Comparison of ENCODE assay signal across 18 cellular contexts in the genomic region with DNA sequence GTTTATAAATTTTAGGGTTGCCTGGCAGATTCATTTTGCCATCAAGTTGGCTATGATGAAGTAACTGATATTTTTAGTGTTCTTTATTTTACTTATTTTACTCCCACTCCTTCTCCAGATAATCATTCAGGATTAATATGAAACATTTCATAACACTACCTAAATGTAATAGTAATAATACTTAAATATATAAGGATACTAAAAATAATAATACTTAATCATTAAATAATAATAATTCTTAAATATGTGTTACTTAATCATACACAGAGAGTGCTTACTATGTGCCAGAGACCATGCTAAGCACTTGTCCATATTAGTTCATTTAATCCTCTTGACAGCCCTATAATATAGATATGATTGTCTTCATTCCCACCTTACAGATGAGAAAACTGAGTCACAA. TPM values are rescaled to one million over a fixed set of nuclear protein-coding genes. Genes with fewer than 3 reads are reported as not detected.
DNase-seq lines count a peak whose midpoint lies in the region; ATAC-seq, FAIRE-seq and TF ChIP-seq lines count a peak whose summit lies in the region.
"Had no signal": no experiment of that assay in that cellular context is flagged by ENCODE, and none has a peak within 500 bp of the region (broad histone marks: within the 10 kb centered on the region; RNA-seq: fewer than 3 reads in every experiment).

No MANE protein-coding gene starts in this region.

- H3K9me3 Mint-ChIP-seq in WTC11: peaks cover 7% of the 10 kb centered on the region; the same call in 1 of the 2 replicates

- no peaks in the 10 kb centered on the region for H3K9me3 ChIP-seq in HCT116 (ENCODE audit: control insufficient read depth in 1 of 2, insufficient read depth in 1 of 2, low read depth in 1 of 2, low read length in 2 of 2)
- H3K9me3 ChIP-seq in pancreas: no peaks in the 10 kb centered on the region
- H3K9me3 ChIP-seq: A549, BE2C had no signal

- DNase-seq in HCT116 (ENCODE audit: low read depth, low spot score) (no peak), WTC11 (ENCODE audit: low spot score) (no peak), pancreas (no peak), NCI-H1417 treated with DMSO at 0.1 percent for 48 hours (lab: John Stamatoyannopoulos, UW) (no peak), DMS153 treated with DMSO at 0.1 percent for 48 hours (lab: John Stamatoyannopoulos, UW; ENCODE audit: unreplicated experiment) (no peak)
- DNase-seq: DMS 273 treated with DMSO at 0.1 percent for 48 hours, DMS153, GF-D8 had no signal

- FAIRE-seq in pancreas (lab: Jason Lieb, UNC): peak; percentile 56
- FAIRE-seq: A549 had no signal

- no TSS peak for BruUV-seq in HCT116 (replicated peaks; lab: Mats Ljungman, UMichigan)

- TF ChIP-seq CTCF in HCT116 (IDR thresholded peaks at IDR 0.05 in 2 of 3, conservative IDR thresholded peaks at IDR 0.05 in 1 of 3; ENCODE audit: borderline replicate concordance in 1 of 3, insufficient read depth in 1 of 3, low read depth in 2 of 3, low read length in 2 of 3) (no peak), WTC11 (IDR thresholded peaks at IDR 0.05) (no peak), pancreas (IDR thresholded peaks at IDR 0.05) (no peak)

- intact Hi-C loops in HCT116 (cut with micrococcal nuclease): loop anchor here (5.0 to 10.0 kb wide), 2 partner anchors 487 to 555 kb away; no protein-coding TSS in a partner anchor
- intact Hi-C loops in pancreas (cut with DNase I): no loop called here

- H3K27ac ChIP-seq in HCT116 (ENCODE audit: low read depth, low read length) (no peak overlapping the region), pancreas (no peak overlapping the region)
- H3K27ac ChIP-seq: 22Rv1, A549, BLaER1 had no signal

- POLR2A ChIA-PET in HCT116 (lab: Charles Lee) (interaction anchor here (0.6 kb wide), 1 partner anchor 193 kb away, joined by 3 read pairs; no protein-coding TSS in a partner anchor), WTC11 (lab: Charles Lee) (no interaction called here)

- H3K79me2 ChIP-seq in HCT116 (ENCODE audit: insufficient read depth, low read length): no peaks in the 10 kb centered on the region

- TF ChIP-seq POLR2A in HCT116 (IDR thresholded peaks at IDR 0.05; ENCODE audit: borderline replicate concordance, extremely low read depth, insufficient read depth, insufficient read length): no peak

- H3K4me3 Mint-ChIP-seq in WTC11: no peak overlapping the region
- H3K4me3 Mint-ChIP-seq: CD4-positive, alpha-beta memory T cell; CD4-positive, CD25-positive, alpha-beta regulatory T cell; CD8-positive, alpha-beta memory T cell had no signal

- H3K27me3 ChIP-seq in HCT116 (ENCODE audit: insufficient read depth, low read length) (no peaks in the 10 kb centered on the region), pancreas (no peaks in the 10 kb centered on the region)
- H3K27me3 ChIP-seq: BE2C, BLaER1 had no signal

- no peak for TF ChIP-seq RAD21 in HCT116 (IDR thresholded peaks at IDR 0.05; ENCODE audit: low read depth)

- H3K4me3 ChIP-seq in HCT116 (replicated peaks in 1 of 2; ENCODE audit: low read depth in 1 of 2, low read length in 2 of 2) (no peak overlapping the region), pancreas (no peak overlapping the region)
- H3K4me3 ChIP-seq: A549, BLaER1 had no signal

- no peaks in the 10 kb centered on the region for H3K36me3 Mint-ChIP-seq in WTC11
- H3K36me3 Mint-ChIP-seq: CD14-positive monocyte; CD4-positive, alpha-beta memory T cell; CD4-positive, CD25-positive, alpha-beta regulatory T cell; CD8-positive, alpha-beta memory T cell had no signal

- no peak overlapping the region for H3K9ac ChIP-seq in HCT116 (ENCODE audit: low read length)
- H3K9ac ChIP-seq: BLaER1 had no signal

- H3K4me1 Mint-ChIP-seq in WTC11: peaks cover 8% of the 10 kb centered on the region

- H3K36me3 ChIP-seq in HCT116 (ENCODE audit: control insufficient read depth in 1 of 2, insufficient read depth in 2 of 2, low read length in 2 of 2): no peaks in the 10 kb centered on the region
- no peaks in the 10 kb centered on the region for H3K36me3 ChIP-seq in pancreas
- H3K36me3 ChIP-seq: BE2C, BLaER1 had no signal

- peaks cover 0 to 4% of the 10 kb centered on the region in 2 experiments; a peak in 1 of 4 replicates for H3K4me1 ChIP-seq in HCT116 (ENCODE audit: control insufficient read depth in 1 of 2, insufficient read depth in 2 of 2, low read length in 2 of 2)
- H3K4me1 ChIP-seq in pancreas: no peaks in the 10 kb centered on the region
- H3K4me1 ChIP-seq: A549, BE2C had no signal

- no peak overlapping the region for H3K4me2 ChIP-seq in HCT116 (ENCODE audit: low read length)
- H3K4me2 ChIP-seq: BLaER1 had no signal

- CTCF ChIA-PET in HCT116 (lab: Charles Lee): interaction anchor here (0.8 to 2.0 kb wide), 6 partner anchors 13 to 782 kb away, joined by 3 to 13 read pairs (median 6); no protein-coding TSS in a partner anchor
- CTCF ChIA-PET in WTC11 (lab: Charles Lee): interaction anchor here (0.6 to 2.2 kb wide), 7 partner anchors 12 to 195 kb away, joined by 3 to 15 read pairs (median 6); no protein-coding TSS in a partner anchor

- H4K20me1 ChIP-seq in HCT116 (ENCODE audit: insufficient read depth): no peaks in the 10 kb centered on the region
- H4K20me1 ChIP-seq: BLaER1 had no signal

- peaks cover 9% of the 10 kb centered on the region for H3K27me3 Mint-ChIP-seq in WTC11 (ENCODE audit: low read depth)

- RAD21 ChIA-PET in HCT116 (lab: Charles Lee; ENCODE audit: low non-redundant PET in 1 of 2, low total read pairs in 2 of 2, uncharacterized antibody in 2 of 2, unreplicated experiment in 2 of 2): interaction anchor here in 1 of 2 experiments (1.5 kb wide), 1 partner anchor 341 kb away, joined by 3 read pairs; no protein-coding TSS in a partner anchor

- H3K9me2 ChIP-seq in HCT116 (ENCODE audit: insufficient read depth): no peaks in the 10 kb centered on the region

- H2AFZ ChIP-seq in HCT116 (ENCODE audit: low read depth, low read length, poor library complexity, severe bottlenecking): peak overlapping the region; percentile 98

- no peak overlapping the region for H3K27ac Mint-ChIP-seq in WTC11
- H3K27ac Mint-ChIP-seq: CD14-positive monocyte; CD4-positive, alpha-beta memory T cell had no signal

- ATAC-seq in HCT116 (no peak), WTC11 (no peak), pancreas (no peak), HG02938 (IDR thresholded peaks at IDR 0.05; ENCODE audit: unreplicated experiment) (no peak)

TF ChIP-seq in HCT116, 20 proteins besides CTCF, POLR2A, EP300 and RAD21 (continues in another document):
- no peak for TF ChIP-seq CEBPB (IDR thresholded peaks at IDR 0.05; ENCODE audit: low read depth)
- TF ChIP-seq, protein P1, sequence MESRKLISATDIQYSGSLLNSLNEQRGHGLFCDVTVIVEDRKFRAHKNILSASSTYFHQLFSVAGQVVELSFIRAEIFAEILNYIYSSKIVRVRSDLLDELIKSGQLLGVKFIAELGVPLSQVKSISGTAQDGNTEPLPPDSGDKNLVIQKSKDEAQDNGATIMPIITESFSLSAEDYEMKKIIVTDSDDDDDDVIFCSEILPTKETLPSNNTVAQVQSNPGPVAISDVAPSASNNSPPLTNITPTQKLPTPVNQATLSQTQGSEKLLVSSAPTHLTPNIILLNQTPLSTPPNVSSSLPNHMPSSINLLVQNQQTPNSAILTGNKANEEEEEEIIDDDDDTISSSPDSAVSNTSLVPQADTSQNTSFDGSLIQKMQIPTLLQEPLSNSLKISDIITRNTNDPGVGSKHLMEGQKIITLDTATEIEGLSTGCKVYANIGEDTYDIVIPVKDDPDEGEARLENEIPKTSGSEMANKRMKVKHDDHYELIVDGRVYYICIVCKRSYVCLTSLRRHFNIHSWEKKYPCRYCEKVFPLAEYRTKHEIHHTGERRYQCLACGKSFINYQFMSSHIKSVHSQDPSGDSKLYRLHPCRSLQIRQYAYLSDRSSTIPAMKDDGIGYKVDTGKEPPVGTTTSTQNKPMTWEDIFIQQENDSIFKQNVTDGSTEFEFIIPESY (IDR thresholded peaks at IDR 0.05; ENCODE audit: extremely low read depth, insufficient replicate concordance, low read length): no peak
- no peak for TF ChIP-seq SP1 (IDR thresholded peaks at IDR 0.05; ENCODE audit: low read depth)
- TF ChIP-seq SIN3A (IDR thresholded peaks at IDR 0.05; ENCODE audit: low read depth): no peak
- TF ChIP-seq JUND (IDR thresholded peaks at IDR 0.05): no peak
- TF ChIP-seq EZH2 (IDR thresholded peaks at IDR 0.05): no peak
- TF ChIP-seq, protein P2, sequence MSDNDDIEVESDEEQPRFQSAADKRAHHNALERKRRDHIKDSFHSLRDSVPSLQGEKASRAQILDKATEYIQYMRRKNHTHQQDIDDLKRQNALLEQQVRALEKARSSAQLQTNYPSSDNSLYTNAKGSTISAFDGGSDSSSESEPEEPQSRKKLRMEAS (IDR thresholded peaks at IDR 0.05): no peak

TF ChIP-seq in WTC11, 78 proteins besides CTCF, POLR2A, EP300 and RAD21:
- TF ChIP-seq HMGA2 (CRISPR knock-in tag; IDR thresholded peaks at IDR 0.05) (peak; percentile 92), ZNF317 (CRISPR knock-in tag; IDR thresholded peaks at IDR 0.05; ENCODE audit: borderline replicate concordance, low read depth) (no peak)

RNA-seq across cellular contexts. Expression of a gene that starts 23.0 kb away (rescaled TPM):
- total RNA-seq in HCT116 (2021; ENCODE audit: unreplicated experiment): not detected
- polyA plus RNA-seq in HCT116 (2012): 0.08 TPM in 1 of 2 replicates, not detected in the other
- 0.21 to 0.71 TPM (median 0.39 TPM) in 3 replicates for total RNA-seq in WTC11 (2021)
- total RNA-seq in pancreas: under 1 TPM in 4 of 6 donors, not detected in 2; 0.18 to 0.56 (median 0.31) TPM
- 1 to 10 TPM in 1 of 2 donors, under 1 TPM in 1; 0.61 to 2.3 TPM for polyA plus RNA-seq in pancreas
- total RNA-seq: A172; CD4-positive, alpha-beta memory T cell; CD4-positive, CD25-positive, alpha-beta regulatory T cell; CD8-positive, alpha-beta memory T cell had no signal
- polyA plus RNA-seq: A549; CD4-positive, alpha-beta memory T cell; CD4-positive, CD25-positive, alpha-beta regulatory T cell; CD8-positive, alpha-beta memory T cell had no signal
